Comparison of ENCODE assay signal across 8 cellular contexts in genomic region chr17:752002-752619, GRCh38. TPM values are rescaled to one million over a fixed set of nuclear protein-coding genes. Genes with fewer than 3 reads are reported as not detected.
DNase-seq lines count a peak whose midpoint lies in the region; ATAC-seq and TF ChIP-seq lines count a peak whose summit lies in the region.

Gene GEMIN4 (minus strand): TSS chr17:752264. CDS start chr17:752142, 122 bp downstream.

- ATAC-seq in GM19035 (IDR thresholded peaks at IDR 0.05; ENCODE audit: unreplicated experiment) = peak; percentile 87
- peak; percentile 74 for ATAC-seq in HG03342 (IDR thresholded peaks at IDR 0.05; ENCODE audit: unreplicated experiment)
- peak; percentile 94 for ATAC-seq in left lobe of liver

- H3K27me3 ChIP-seq in BJ (ENCODE audit: control insufficient read depth, insufficient read depth, low read length) = no peaks in the 10 kb centered on the region

- H3K4me3 ChIP-seq in BJ (ENCODE audit: low read depth, low read length) = peak within 1 kb of the TSS; percentile 69

- CTCF ChIA-PET in BJ (lab: Yijun Ruan, JAX) = interaction anchor here (0.6 to 4.0 kb wide), 15 partner anchors 8 to 366 kb away, joined by 3 to 21 read pairs (median 4); partner anchors contain the start of genes GLOD4, MRM3 and NXN
- CTCF ChIA-PET in activated CD4-positive, alpha-beta T cell treated with anti-CD3 and anti-CD28 coated beads, Interleukin-2, amount 10 ng/mL, durations not matched to agents 7 days and 5 days (lab: Charles Lee) = interaction anchor here (0.7 to 2.0 kb wide), 9 partner anchors 10 to 340 kb away, joined by 3 to 11 read pairs (median 3); no protein-coding TSS in a partner anchor

- peaks cover 35% of the 10 kb centered on the region for H3K4me1 Mint-ChIP-seq in activated CD4-positive, alpha-beta T cell treated with anti-CD3 and anti-CD28 coated beads, Interleukin-2, amount 10 ng/mL, durations not matched to agents 7 days and 5 days

- TF ChIP-seq CTCF in BJ (IDR thresholded peaks at IDR 0.05; ENCODE audit: insufficient read depth, low read depth, low read length) = peak; percentile 87

- H3K27me3 Mint-ChIP-seq in activated CD4-positive, alpha-beta T cell treated with anti-CD3 and anti-CD28 coated beads, Interleukin-2, amount 10 ng/mL, durations not matched to agents 7 days and 5 days = no peaks in the 10 kb centered on the region

- peak; percentile 25 for DNase-seq in BJ (ENCODE audit: low read depth)
- peak; percentile 62 for DNase-seq in NCI-H510A (lab: John Stamatoyannopoulos, UW)
- peak; percentile 95 for DNase-seq in activated CD4-positive, alpha-beta T cell treated with anti-CD3 and anti-CD28 coated beads, Interleukin-2, amount 10 ng/mL, durations not matched to agents 7 days and 5 days
- peak; percentile 79 for DNase-seq in dedifferentiated amniotic fluid mesenchymal stem cell (ENCODE audit: extremely low spot score)
- DNase-seq in left lobe of liver (ENCODE audit: low spot score) = peak; percentile 94
- peak; percentile 99 for DNase-seq in stimulated activated CD4-positive, alpha-beta T cell treated with anti-CD3 and anti-CD28 coated beads, Interleukin-2, amount 100 ng/mL, for 24 hours

- peaks cover 6% of the 10 kb centered on the region for H3K36me3 ChIP-seq in BJ (ENCODE audit: control insufficient read depth, insufficient read depth, low read length)

- H3K36me3 Mint-ChIP-seq in activated CD4-positive, alpha-beta T cell treated with anti-CD3 and anti-CD28 coated beads, Interleukin-2, amount 10 ng/mL, durations not matched to agents 7 days and 5 days (ENCODE audit: low read depth) = peaks cover 38% of the 10 kb centered on the region

- H3K27ac Mint-ChIP-seq in activated CD4-positive, alpha-beta T cell treated with anti-CD3 and anti-CD28 coated beads, Interleukin-2, amount 10 ng/mL, durations not matched to agents 7 days and 5 days = peak within 1 kb of the TSS; percentile 98

- H3K4me3 Mint-ChIP-seq in activated CD4-positive, alpha-beta T cell treated with anti-CD3 and anti-CD28 coated beads, Interleukin-2, amount 10 ng/mL, durations not matched to agents 7 days and 5 days = peak within 1 kb of the TSS; percentile 88

- POLR2A ChIA-PET in BJ (lab: Charles Lee) = interaction anchor here (0.7 kb wide), 1 partner anchor 249 kb away, joined by 3 read pairs; no protein-coding TSS in a partner anchor
- POLR2A ChIA-PET in activated CD4-positive, alpha-beta T cell treated with anti-CD3 and anti-CD28 coated beads, Interleukin-2, amount 10 ng/mL, durations not matched to agents 7 days and 5 days (lab: Charles Lee) = interaction anchor here (0.6 kb wide), 1 partner anchor 81 kb away, joined by 5 read pairs; no protein-coding TSS in a partner anchor

- peaks cover 6% of the 10 kb centered on the region for H3K9me3 Mint-ChIP-seq in activated CD4-positive, alpha-beta T cell treated with anti-CD3 and anti-CD28 coated beads, Interleukin-2, amount 10 ng/mL, durations not matched to agents 7 days and 5 days

RNA-seq across cellular contexts. Expression of gene GEMIN4, which starts in this region (rescaled TPM):
- 10.0 and 15.7 TPM in 2 replicates for polyA plus RNA-seq in BJ (2011; rRNA removed)
- polyA minus RNA-seq in BJ (2011; rRNA and poly(A)+ RNA removed) = 12.2 and 18.2 TPM in 2 replicates
- 10 to 100 TPM; 29.1 to 35.7 TPM for total RNA-seq in activated CD4-positive, alpha-beta T cell treated with anti-CD3 and anti-CD28 coated beads, Interleukin-2, amount 10 ng/mL, durations not matched to agents 7 days and 5 days
- total RNA-seq in left lobe of liver = 7.4 TPM

Comparison
In these comparisons a context has a peak if more than half of its experiments do, and no peak if none do; other contexts are left out.
1. Peak in every context shown above with its lines: DNase-seq, ATAC-seq and H3K4me3 ChIP-seq.
2. DNase-seq: peak in every context shown above with its lines; median percentile 99 in stimulated activated CD4-positive, alpha-beta T cell treated with anti-CD3 and anti-CD28 coated beads, Interleukin-2, amount 100 ng/mL, for 24 hours; 95 in activated CD4-positive, alpha-beta T cell treated with anti-CD3 and anti-CD28 coated beads, Interleukin-2, amount 10 ng/mL, durations not matched to agents 7 days and 5 days; 94 in left lobe of liver; 79 in dedifferentiated amniotic fluid mesenchymal stem cell; 62 in NCI-H510A; 25 in BJ.